1 cellular context compared by ENCODE assay signal in the genomic region with DNA sequence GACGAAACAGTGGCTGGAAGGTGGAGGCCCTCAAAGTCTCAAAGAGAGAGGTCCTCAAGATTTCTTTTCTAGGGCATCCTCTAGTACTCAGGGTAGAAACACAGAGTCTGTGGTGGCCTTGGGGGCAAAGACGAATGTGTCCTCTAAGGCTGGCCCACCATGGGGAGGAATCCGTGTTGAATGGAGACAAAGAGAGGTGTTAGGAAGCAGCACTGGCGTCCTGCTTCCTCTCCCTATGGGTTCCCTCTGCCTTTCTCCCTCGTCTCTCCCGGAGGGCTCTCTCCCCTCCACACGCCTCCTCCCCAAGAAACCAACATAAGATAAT.
TF ChIP-seq lines count a peak whose summit lies in the region.

No MANE protein-coding gene starts in this region.

TF ChIP-seq in GM23338, 12 proteins besides CTCF, POLR2A, EP300 and RAD21:
- TF ChIP-seq, protein P1, sequence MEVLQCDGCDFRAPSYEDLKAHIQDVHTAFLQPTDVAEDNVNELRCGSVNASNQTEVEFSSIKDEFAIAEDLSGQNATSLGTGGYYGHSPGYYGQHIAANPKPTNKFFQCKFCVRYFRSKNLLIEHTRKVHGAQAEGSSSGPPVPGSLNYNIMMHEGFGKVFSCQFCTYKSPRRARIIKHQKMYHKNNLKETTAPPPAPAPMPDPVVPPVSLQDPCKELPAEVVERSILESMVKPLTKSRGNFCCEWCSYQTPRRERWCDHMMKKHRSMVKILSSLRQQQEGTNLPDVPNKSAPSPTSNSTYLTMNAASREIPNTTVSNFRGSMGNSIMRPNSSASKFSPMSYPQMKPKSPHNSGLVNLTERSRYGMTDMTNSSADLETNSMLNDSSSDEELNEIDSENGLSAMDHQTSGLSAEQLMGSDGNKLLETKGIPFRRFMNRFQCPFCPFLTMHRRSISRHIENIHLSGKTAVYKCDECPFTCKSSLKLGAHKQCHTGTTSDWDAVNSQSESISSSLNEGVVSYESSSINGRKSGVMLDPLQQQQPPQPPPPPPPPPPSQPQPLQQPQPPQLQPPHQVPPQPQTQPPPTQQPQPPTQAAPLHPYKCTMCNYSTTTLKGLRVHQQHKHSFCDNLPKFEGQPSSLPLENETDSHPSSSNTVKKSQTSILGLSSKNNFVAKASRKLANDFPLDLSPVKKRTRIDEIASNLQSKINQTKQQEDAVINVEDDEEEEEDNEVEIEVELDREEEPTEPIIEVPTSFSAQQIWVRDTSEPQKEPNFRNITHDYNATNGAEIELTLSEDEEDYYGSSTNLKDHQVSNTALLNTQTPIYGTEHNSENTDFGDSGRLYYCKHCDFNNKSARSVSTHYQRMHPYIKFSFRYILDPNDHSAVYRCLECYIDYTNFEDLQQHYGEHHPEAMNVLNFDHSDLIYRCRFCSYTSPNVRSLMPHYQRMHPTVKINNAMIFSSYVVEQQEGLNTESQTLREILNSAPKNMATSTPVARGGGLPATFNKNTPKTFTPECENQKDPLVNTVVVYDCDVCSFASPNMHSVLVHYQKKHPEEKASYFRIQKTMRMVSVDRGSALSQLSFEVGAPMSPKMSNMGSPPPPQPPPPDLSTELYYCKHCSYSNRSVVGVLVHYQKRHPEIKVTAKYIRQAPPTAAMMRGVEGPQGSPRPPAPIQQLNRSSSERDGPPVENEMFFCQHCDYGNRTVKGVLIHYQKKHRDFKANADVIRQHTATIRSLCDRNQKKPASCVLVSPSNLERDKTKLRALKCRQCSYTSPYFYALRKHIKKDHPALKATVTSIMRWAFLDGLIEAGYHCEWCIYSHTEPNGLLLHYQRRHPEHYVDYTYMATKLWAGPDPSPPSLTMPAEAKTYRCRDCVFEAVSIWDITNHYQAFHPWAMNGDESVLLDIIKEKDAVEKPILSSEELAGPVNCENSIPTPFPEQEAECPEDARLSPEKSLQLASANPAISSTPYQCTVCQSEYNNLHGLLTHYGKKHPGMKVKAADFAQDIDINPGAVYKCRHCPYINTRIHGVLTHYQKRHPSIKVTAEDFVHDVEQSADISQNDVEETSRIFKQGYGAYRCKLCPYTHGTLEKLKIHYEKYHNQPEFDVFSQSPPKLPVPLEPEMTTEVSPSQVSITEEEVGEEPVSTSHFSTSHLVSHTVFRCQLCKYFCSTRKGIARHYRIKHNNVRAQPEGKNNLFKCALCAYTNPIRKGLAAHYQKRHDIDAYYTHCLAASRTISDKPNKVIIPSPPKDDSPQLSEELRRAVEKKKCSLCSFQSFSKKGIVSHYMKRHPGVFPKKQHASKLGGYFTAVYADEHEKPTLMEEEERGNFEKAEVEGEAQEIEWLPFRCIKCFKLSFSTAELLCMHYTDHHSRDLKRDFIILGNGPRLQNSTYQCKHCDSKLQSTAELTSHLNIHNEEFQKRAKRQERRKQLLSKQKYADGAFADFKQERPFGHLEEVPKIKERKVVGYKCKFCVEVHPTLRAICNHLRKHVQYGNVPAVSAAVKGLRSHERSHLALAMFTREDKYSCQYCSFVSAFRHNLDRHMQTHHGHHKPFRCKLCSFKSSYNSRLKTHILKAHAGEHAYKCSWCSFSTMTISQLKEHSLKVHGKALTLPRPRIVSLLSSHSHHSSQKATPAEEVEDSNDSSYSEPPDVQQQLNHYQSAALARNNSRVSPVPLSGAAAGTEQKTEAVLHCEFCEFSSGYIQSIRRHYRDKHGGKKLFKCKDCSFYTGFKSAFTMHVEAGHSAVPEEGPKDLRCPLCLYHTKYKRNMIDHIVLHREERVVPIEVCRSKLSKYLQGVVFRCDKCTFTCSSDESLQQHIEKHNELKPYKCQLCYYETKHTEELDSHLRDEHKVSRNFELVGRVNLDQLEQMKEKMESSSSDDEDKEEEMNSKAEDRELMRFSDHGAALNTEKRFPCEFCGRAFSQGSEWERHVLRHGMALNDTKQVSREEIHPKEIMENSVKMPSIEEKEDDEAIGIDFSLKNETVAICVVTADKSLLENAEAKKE (CRISPR knock-in tag; IDR thresholded peaks at IDR 0.05) = no peak
- TF ChIP-seq, protein P2, sequence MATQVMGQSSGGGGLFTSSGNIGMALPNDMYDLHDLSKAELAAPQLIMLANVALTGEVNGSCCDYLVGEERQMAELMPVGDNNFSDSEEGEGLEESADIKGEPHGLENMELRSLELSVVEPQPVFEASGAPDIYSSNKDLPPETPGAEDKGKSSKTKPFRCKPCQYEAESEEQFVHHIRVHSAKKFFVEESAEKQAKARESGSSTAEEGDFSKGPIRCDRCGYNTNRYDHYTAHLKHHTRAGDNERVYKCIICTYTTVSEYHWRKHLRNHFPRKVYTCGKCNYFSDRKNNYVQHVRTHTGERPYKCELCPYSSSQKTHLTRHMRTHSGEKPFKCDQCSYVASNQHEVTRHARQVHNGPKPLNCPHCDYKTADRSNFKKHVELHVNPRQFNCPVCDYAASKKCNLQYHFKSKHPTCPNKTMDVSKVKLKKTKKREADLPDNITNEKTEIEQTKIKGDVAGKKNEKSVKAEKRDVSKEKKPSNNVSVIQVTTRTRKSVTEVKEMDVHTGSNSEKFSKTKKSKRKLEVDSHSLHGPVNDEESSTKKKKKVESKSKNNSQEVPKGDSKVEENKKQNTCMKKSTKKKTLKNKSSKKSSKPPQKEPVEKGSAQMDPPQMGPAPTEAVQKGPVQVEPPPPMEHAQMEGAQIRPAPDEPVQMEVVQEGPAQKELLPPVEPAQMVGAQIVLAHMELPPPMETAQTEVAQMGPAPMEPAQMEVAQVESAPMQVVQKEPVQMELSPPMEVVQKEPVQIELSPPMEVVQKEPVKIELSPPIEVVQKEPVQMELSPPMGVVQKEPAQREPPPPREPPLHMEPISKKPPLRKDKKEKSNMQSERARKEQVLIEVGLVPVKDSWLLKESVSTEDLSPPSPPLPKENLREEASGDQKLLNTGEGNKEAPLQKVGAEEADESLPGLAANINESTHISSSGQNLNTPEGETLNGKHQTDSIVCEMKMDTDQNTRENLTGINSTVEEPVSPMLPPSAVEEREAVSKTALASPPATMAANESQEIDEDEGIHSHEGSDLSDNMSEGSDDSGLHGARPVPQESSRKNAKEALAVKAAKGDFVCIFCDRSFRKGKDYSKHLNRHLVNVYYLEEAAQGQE (IDR thresholded peaks at IDR 0.05; ENCODE audit: unreplicated experiment) = no peak
- no peak for TF ChIP-seq STAT1 (IDR thresholded peaks at IDR 0.05; ENCODE audit: unreplicated experiment)
- TF ChIP-seq ZNF331 (CRISPR knock-in tag; IDR thresholded peaks at IDR 0.05; ENCODE audit: low read depth) = no peak
- TF ChIP-seq POLR2AphosphoS5 (IDR thresholded peaks at IDR 0.05; ENCODE audit: low read depth) = no peak
- no peak for TF ChIP-seq CREB1 (CRISPR knock-in tag; IDR thresholded peaks at IDR 0.05; ENCODE audit: low read depth)
- TF ChIP-seq NANOG (IDR thresholded peaks at IDR 0.05; ENCODE audit: borderline replicate concordance) = no peak
